Comparison of ENCODE assay signal across 1 cellular context in the genomic region with DNA sequence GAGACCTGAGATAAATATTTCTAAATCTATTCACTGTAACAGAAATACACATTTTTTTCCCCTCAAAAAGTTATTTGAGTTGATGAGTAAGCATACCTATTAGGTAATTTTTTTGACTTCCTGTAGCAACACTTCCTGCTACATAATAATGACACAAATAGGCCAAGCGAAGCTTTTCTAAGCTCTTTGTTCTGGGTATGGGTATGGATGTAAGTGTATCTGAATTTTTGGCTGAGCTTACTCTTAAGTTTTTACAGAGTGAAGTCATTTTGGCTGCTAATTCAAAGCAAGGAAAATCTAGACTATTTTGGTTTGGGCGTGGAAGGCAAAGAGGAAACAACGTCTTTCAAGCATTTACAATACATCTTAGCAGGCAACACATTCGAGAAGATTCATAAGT.
TF ChIP-seq lines count a peak whose summit lies in the region.

No MANE protein-coding gene starts in this region.

TF ChIP-seq in HepG2, 621 proteins besides CTCF, POLR2A, EP300 and RAD21 (continued from another document):
- TF ChIP-seq DNMT3B (CRISPR knock-in tag; conservative IDR thresholded peaks at IDR 0.05): no peak
- TF ChIP-seq, protein P1, sequence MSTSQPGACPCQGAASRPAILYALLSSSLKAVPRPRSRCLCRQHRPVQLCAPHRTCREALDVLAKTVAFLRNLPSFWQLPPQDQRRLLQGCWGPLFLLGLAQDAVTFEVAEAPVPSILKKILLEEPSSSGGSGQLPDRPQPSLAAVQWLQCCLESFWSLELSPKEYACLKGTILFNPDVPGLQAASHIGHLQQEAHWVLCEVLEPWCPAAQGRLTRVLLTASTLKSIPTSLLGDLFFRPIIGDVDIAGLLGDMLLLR (CRISPR knock-in tag; IDR thresholded peaks at IDR 0.05): no peak
- no peak for TF ChIP-seq HDAC1 (CRISPR knock-in tag; IDR thresholded peaks at IDR 0.05)
- TF ChIP-seq SMAD3 (CRISPR knock-in tag; IDR thresholded peaks at IDR 0.05): no peak
- TF ChIP-seq BORCS8-MEF2B (CRISPR knock-in tag; IDR thresholded peaks at IDR 0.05): no peak
- no peak for TF ChIP-seq SP4 (CRISPR knock-in tag; IDR thresholded peaks at IDR 0.05)
- no peak for TF ChIP-seq MTF1 (CRISPR knock-in tag; IDR thresholded peaks at IDR 0.05)
- no peak for TF ChIP-seq PAWR (CRISPR knock-in tag; IDR thresholded peaks at IDR 0.05; ENCODE audit: borderline replicate concordance)
- no peak for TF ChIP-seq TCF12 (IDR thresholded peaks at IDR 0.05)
- no peak for TF ChIP-seq TCF12 (CRISPR knock-in tag; IDR thresholded peaks at IDR 0.05)
- TF ChIP-seq, protein P2, sequence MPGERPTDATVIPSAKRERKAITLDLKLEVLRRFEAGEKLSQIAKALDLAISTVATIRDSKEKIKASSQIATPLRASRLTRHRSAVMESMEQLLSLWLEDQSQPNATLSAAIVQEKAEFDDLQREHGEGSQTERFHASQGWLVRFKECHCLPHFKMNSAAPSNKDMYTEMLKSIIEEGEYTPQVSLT (CRISPR knock-in tag; IDR thresholded peaks at IDR 0.05; ENCODE audit: borderline replicate concordance, low read depth): no peak
- no peak for TF ChIP-seq ZFP91 (CRISPR knock-in tag; IDR thresholded peaks at IDR 0.05; ENCODE audit: borderline replicate concordance)
- TF ChIP-seq RBM22 (optimal IDR thresholded peaks at IDR 0.05; ENCODE audit: low read length): no peak
- TF ChIP-seq, protein P3, sequence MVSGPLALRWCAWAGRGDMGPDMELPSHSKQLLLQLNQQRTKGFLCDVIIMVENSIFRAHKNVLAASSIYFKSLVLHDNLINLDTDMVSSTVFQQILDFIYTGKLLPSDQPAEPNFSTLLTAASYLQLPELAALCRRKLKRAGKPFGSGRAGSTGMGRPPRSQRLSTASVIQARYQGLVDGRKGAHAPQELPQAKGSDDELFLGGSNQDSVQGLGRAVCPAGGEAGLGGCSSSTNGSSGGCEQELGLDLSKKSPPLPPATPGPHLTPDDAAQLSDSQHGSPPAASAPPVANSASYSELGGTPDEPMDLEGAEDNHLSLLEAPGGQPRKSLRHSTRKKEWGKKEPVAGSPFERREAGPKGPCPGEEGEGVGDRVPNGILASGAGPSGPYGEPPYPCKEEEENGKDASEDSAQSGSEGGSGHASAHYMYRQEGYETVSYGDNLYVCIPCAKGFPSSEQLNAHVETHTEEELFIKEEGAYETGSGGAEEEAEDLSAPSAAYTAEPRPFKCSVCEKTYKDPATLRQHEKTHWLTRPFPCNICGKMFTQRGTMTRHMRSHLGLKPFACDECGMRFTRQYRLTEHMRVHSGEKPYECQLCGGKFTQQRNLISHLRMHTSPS (CRISPR knock-in tag; IDR thresholded peaks at IDR 0.05; ENCODE audit: low read depth): no peak
